In genomic region chr12:120132863-120133385, GRCh38 we compare ENCODE assay signal across 11 cellular contexts. TPM values are rescaled to one million over a fixed set of nuclear protein-coding genes. Genes with fewer than 3 reads are reported as not detected.
DNase-seq lines count a peak whose midpoint lies in the region; ATAC-seq and TF ChIP-seq lines count a peak whose summit lies in the region.
"Had no signal": no experiment of that assay in that cellular context is flagged by ENCODE, and none has a peak within 500 bp of the region (broad histone marks: within the 10 kb centered on the region; RNA-seq: fewer than 3 reads in every experiment).

No MANE protein-coding gene starts in this region.

- H3K4me1 ChIP-seq in HEK293 (ENCODE audit: control insufficient read depth, insufficient read depth, low read length) (no peaks in the 10 kb centered on the region), osteoblast (ENCODE audit: insufficient read depth, low read length) (no peaks in the 10 kb centered on the region)

- no peaks in the 10 kb centered on the region for H3K9me3 Mint-ChIP-seq in activated CD8-positive, alpha-beta T cell treated with anti-CD3 and anti-CD28 coated beads, Interleukin-2, amount 10 ng/mL, durations not matched to agents 7 days and 5 days (ENCODE audit: insufficient read depth)
- no peaks in the 10 kb centered on the region for H3K9me3 Mint-ChIP-seq in activated CD8-positive, alpha-beta T cell treated with anti-CD3 and anti-CD28 coated beads for 36 hours
- no peaks in the 10 kb centered on the region for H3K9me3 Mint-ChIP-seq in progenitor cell of endocrine pancreas (ENCODE audit: low read depth)

- H3K4me3 Mint-ChIP-seq in activated CD8-positive, alpha-beta T cell treated with anti-CD3 and anti-CD28 coated beads, Interleukin-2, amount 10 ng/mL, durations not matched to agents 7 days and 5 days: no peak overlapping the region
- H3K4me3 Mint-ChIP-seq in activated CD8-positive, alpha-beta T cell treated with anti-CD3 and anti-CD28 coated beads for 36 hours: no peak overlapping the region
- H3K4me3 Mint-ChIP-seq in progenitor cell of endocrine pancreas (ENCODE audit: low read depth): no peak overlapping the region
- H3K4me3 Mint-ChIP-seq: activated naive CD8-positive, alpha-beta T cell had no signal

- no peak overlapping the region for H3K27ac Mint-ChIP-seq in activated CD8-positive, alpha-beta T cell treated with anti-CD3 and anti-CD28 coated beads, Interleukin-2, amount 10 ng/mL, durations not matched to agents 7 days and 5 days
- no peak overlapping the region for H3K27ac Mint-ChIP-seq in activated CD8-positive, alpha-beta T cell treated with anti-CD3 and anti-CD28 coated beads for 36 hours
- H3K27ac Mint-ChIP-seq in progenitor cell of endocrine pancreas: no peak overlapping the region

- no peak for DNase-seq in activated CD8-positive, alpha-beta T cell treated with anti-CD3 and anti-CD28 coated beads, Interleukin-2, amount 10 ng/mL, durations not matched to agents 7 days and 5 days
- DNase-seq in activated CD8-positive, alpha-beta T cell treated with anti-CD3 and anti-CD28 coated beads for 36 hours: no peak
- DNase-seq in osteoblast (ENCODE audit: insufficient read length, low spot score, missing footprints): peak; percentile 41
- DNase-seq in progenitor cell of endocrine pancreas (ENCODE audit: low spot score, unreplicated experiment): no peak
- DNase-seq in H7: no peak
- DNase-seq in middle frontal gyrus (ENCODE audit: extremely low spot score, low spot score): no peak
- DNase-seq: mesendoderm, T-helper 2 cell had no signal

- no peak for TF ChIP-seq CTCF in activated CD8-positive, alpha-beta T cell treated with anti-CD3 and anti-CD28 coated beads for 36 hours (IDR thresholded peaks at IDR 0.05)
- TF ChIP-seq CTCF in HEK293 (tag by site-specific recombination; IDR thresholded peaks at IDR 0.05) (no peak), osteoblast (IDR thresholded peaks at IDR 0.05; ENCODE audit: extremely low read depth, low read depth, low read length) (no peak), progenitor cell of endocrine pancreas (IDR thresholded peaks at IDR 0.05; ENCODE audit: unreplicated experiment) (no peak)

- H3K4me3 ChIP-seq in HEK293 (ENCODE audit: low read depth, low read length) (no peak overlapping the region), osteoblast (ENCODE audit: insufficient read depth, low read length) (no peak overlapping the region), H7 (ENCODE audit: insufficient read depth, low read depth, low read length) (no peak overlapping the region)

- H3K27me3 ChIP-seq in osteoblast (ENCODE audit: insufficient read depth, low read length) (no peaks in the 10 kb centered on the region), H7 (ENCODE audit: control insufficient read depth, insufficient read depth, low read length) (no peaks in the 10 kb centered on the region)

- H3K79me2 ChIP-seq in osteoblast (ENCODE audit: insufficient read depth, low read length): no peaks in the 10 kb centered on the region

- H3K36me3 ChIP-seq in HEK293 (ENCODE audit: control insufficient read depth in 2 of 2, insufficient read depth in 1 of 2, low read length in 2 of 2) (peaks cover 46 to 99% of the 10 kb centered on the region in 2 experiments), osteoblast (ENCODE audit: insufficient read depth, low read length) (peaks cover 96% of the 10 kb centered on the region), H7 (replicated peaks; ENCODE audit: control insufficient read depth, insufficient read depth, low read length) (peaks cover 75% of the 10 kb centered on the region)

- peaks cover 10% of the 10 kb centered on the region for H4K20me1 ChIP-seq in osteoblast (ENCODE audit: insufficient read depth, low read length)

- H3K27ac ChIP-seq in HEK293 (ENCODE audit: extremely low read depth, low read depth, low read length): no peak overlapping the region
- H3K27ac ChIP-seq in osteoblast (ENCODE audit: low read depth, low read length): no peak overlapping the region

- no peaks in the 10 kb centered on the region for H3K27me3 Mint-ChIP-seq in activated CD8-positive, alpha-beta T cell treated with anti-CD3 and anti-CD28 coated beads, Interleukin-2, amount 10 ng/mL, durations not matched to agents 7 days and 5 days (ENCODE audit: low read depth)
- no peaks in the 10 kb centered on the region for H3K27me3 Mint-ChIP-seq in activated CD8-positive, alpha-beta T cell treated with anti-CD3 and anti-CD28 coated beads for 36 hours
- no peaks in the 10 kb centered on the region for H3K27me3 Mint-ChIP-seq in progenitor cell of endocrine pancreas
- H3K27me3 Mint-ChIP-seq: activated naive CD8-positive, alpha-beta T cell had no signal

- H2AFZ ChIP-seq in osteoblast (ENCODE audit: low read length): no peak overlapping the region

- H3K36me3 Mint-ChIP-seq in activated CD8-positive, alpha-beta T cell treated with anti-CD3 and anti-CD28 coated beads, Interleukin-2, amount 10 ng/mL, durations not matched to agents 7 days and 5 days (ENCODE audit: low read depth): peaks cover 64% of the 10 kb centered on the region
- peaks cover 53% of the 10 kb centered on the region for H3K36me3 Mint-ChIP-seq in activated CD8-positive, alpha-beta T cell treated with anti-CD3 and anti-CD28 coated beads for 36 hours (ENCODE audit: low read depth)
- peaks cover 12% of the 10 kb centered on the region for H3K36me3 Mint-ChIP-seq in progenitor cell of endocrine pancreas (ENCODE audit: insufficient read depth)

- H3K9me3 ChIP-seq in HEK293 (ENCODE audit: control insufficient read depth, insufficient read depth, low read depth, low read length): no peaks in the 10 kb centered on the region
- no peaks in the 10 kb centered on the region for H3K9me3 ChIP-seq in osteoblast (ENCODE audit: low read depth, low read length)

- ATAC-seq in activated CD8-positive, alpha-beta T cell treated with anti-CD3 and anti-CD28 coated beads, Interleukin-2, amount 10 ng/mL, durations not matched to agents 7 days and 5 days: peak; percentile 8
- no peak for ATAC-seq in activated CD8-positive, alpha-beta T cell treated with anti-CD3 and anti-CD28 coated beads for 36 hours
- peak; percentile 82 for ATAC-seq in HG03469 (IDR thresholded peaks at IDR 0.05; ENCODE audit: unreplicated experiment)

- intact Hi-C loops in activated CD8-positive, alpha-beta T cell treated with anti-CD3 and anti-CD28 coated beads for 36 hours (cut with micrococcal nuclease): no loop called here

- no peak overlapping the region for H3K4me2 ChIP-seq in osteoblast (ENCODE audit: insufficient read depth, low read length)

- CTCF ChIA-PET in activated CD8-positive, alpha-beta T cell treated with anti-CD3 and anti-CD28 coated beads, Interleukin-2, amount 10 ng/mL, durations not matched to agents 7 days and 5 days (lab: Charles Lee): no interaction called here
- CTCF ChIA-PET in activated CD8-positive, alpha-beta T cell treated with anti-CD3 and anti-CD28 coated beads for 36 hours (lab: Charles Lee): interaction anchor here (0.6 kb wide), 1 partner anchor 62 kb away, joined by 3 read pairs; no protein-coding TSS in a partner anchor
- CTCF ChIA-PET in HEK293 (lab: Yijun Ruan, JAX): interaction anchor here (0.6 kb wide), 1 partner anchor 79 kb away, joined by 3 read pairs; no protein-coding TSS in a partner anchor

- peaks cover 5% of the 10 kb centered on the region for H3K4me1 Mint-ChIP-seq in activated CD8-positive, alpha-beta T cell treated with anti-CD3 and anti-CD28 coated beads, Interleukin-2, amount 10 ng/mL, durations not matched to agents 7 days and 5 days (ENCODE audit: low read depth)
- H3K4me1 Mint-ChIP-seq in activated CD8-positive, alpha-beta T cell treated with anti-CD3 and anti-CD28 coated beads for 36 hours (ENCODE audit: low read depth): peaks cover 7% of the 10 kb centered on the region
- no peaks in the 10 kb centered on the region for H3K4me1 Mint-ChIP-seq in progenitor cell of endocrine pancreas (ENCODE audit: low read depth)

- POLR2A ChIA-PET in activated CD8-positive, alpha-beta T cell treated with anti-CD3 and anti-CD28 coated beads, Interleukin-2, amount 10 ng/mL, durations not matched to agents 7 days and 5 days (lab: Charles Lee): interaction anchor here (1.4 kb wide), 1 partner anchor 68 kb away, joined by 3 read pairs; the partner anchor contains the start of gene RPLP0
- POLR2A ChIA-PET in activated CD8-positive, alpha-beta T cell treated with anti-CD3 and anti-CD28 coated beads for 36 hours (lab: Charles Lee): interaction anchor here (0.6 to 1.6 kb wide), 3 partner anchors 10 to 32 kb away, joined by 3 to 4 read pairs (median 3); no protein-coding TSS in a partner anchor
- POLR2A ChIA-PET in HEK293 (lab: Yijun Ruan, JAX): interaction anchor here (2.1 kb wide), 1 partner anchor 69 kb away, joined by 11 read pairs; the partner anchor contains the start of gene RPLP0

TF ChIP-seq in HEK293, 187 proteins besides CTCF, POLR2A, EP300 and RAD21:
- TF ChIP-seq EGR2 (tag by site-specific recombination; IDR thresholded peaks at IDR 0.05; ENCODE audit: low read depth): peak; percentile 39
- no peak for TF ChIP-seq ZNF138 (tag by site-specific recombination; IDR thresholded peaks at IDR 0.05; ENCODE audit: borderline replicate concordance)
- TF ChIP-seq ZNF747 (tag by site-specific recombination; IDR thresholded peaks at IDR 0.05): no peak
- TF ChIP-seq HOXC10 (CRISPR knock-in tag; IDR thresholded peaks at IDR 0.05): no peak
- peak; percentile 74 for TF ChIP-seq ZFHX2 (tag by site-specific recombination; conservative IDR thresholded peaks at IDR 0.05)

RNA-seq across cellular contexts. Expression of gene RAB35, which starts 16.4 kb away (rescaled TPM):
- total RNA-seq in activated CD8-positive, alpha-beta T cell treated with anti-CD3 and anti-CD28 coated beads, Interleukin-2, amount 10 ng/mL, durations not matched to agents 7 days and 5 days: 10 to 100 TPM; 61.0 to 64.6 TPM
- 10 to 100 TPM; 38.2 to 41.5 TPM for total RNA-seq in activated CD8-positive, alpha-beta T cell treated with anti-CD3 and anti-CD28 coated beads for 36 hours
- total RNA-seq in osteoblast (25.0 and 27.4 TPM in 2 replicates), progenitor cell of endocrine pancreas (36.7 and 38.1 TPM in 2 replicates)
- total RNA-seq in H7 (2014; rRNA removed; shearing (Covaris generic)): 38.4 and 42.8 TPM in 2 replicates
